17 cellular contexts compared by ENCODE assay signal in the genomic region with DNA sequence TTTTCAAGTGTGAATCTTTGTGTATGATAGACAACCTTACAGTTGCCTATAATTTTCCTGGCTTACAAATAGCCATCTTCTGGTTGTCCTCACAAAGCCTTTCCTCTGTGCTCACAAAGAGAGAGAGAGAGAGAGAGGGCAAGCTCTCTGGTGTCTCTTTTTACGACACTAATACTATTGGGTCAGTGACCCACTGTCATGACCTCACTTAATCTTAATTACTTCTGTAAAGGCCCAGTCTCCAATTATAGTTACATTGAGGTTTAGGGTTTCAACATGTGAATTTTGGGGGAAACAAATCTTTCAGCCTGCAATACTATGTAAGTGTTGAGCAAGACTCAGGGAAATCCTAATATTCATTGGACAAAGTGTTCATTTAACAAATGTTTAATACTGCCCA.
DNase-seq lines count a peak whose midpoint lies in the region; ATAC-seq lines count a peak whose summit lies in the region.
"Had no signal": no experiment of that assay in that cellular context is flagged by ENCODE, and none has a peak within 500 bp of the region (broad histone marks: within the 10 kb centered on the region; RNA-seq: fewer than 3 reads in every experiment).

No MANE protein-coding gene starts in this region.

- H3K9ac ChIP-seq in adipocyte (ENCODE audit: low read length): no peak overlapping the region

- peaks cover 2% of the 10 kb centered on the region for H3K9me3 ChIP-seq in adipocyte (ENCODE audit: control insufficient read depth, low read length)
- H3K9me3 ChIP-seq: A549 had no signal

- no peak overlapping the region for H3K27ac Mint-ChIP-seq in effector memory CD8-positive, alpha-beta T cell
- H3K27ac Mint-ChIP-seq: H9, T-cell had no signal

- H3K4me3 ChIP-seq in adipocyte (ENCODE audit: low read length) (no peak overlapping the region), H7 (ENCODE audit: insufficient read depth, low read depth, low read length) (no peak overlapping the region)
- H3K4me3 ChIP-seq: A549 had no signal

- H3K36me3 ChIP-seq in adipocyte (ENCODE audit: control insufficient read depth, insufficient read depth, low read length, severe bottlenecking) (no peaks in the 10 kb centered on the region), H7 (replicated peaks; ENCODE audit: control insufficient read depth, insufficient read depth, low read length) (no peaks in the 10 kb centered on the region)

- DNase-seq in G401 (ENCODE audit: low spot score) (peak; percentile 45), NOMO-1 (lab: John Stamatoyannopoulos, UW; ENCODE audit: unreplicated experiment in 2 of 2) (peak; percentile 80 to 92), adipocyte (ENCODE audit: low read depth) (peak; percentile 30), left kidney (ENCODE audit: low read depth, low spot score) (peak; percentile 60), DMS153 treated with DMSO at 0.1 percent for 48 hours (lab: John Stamatoyannopoulos, UW; ENCODE audit: unreplicated experiment) (no peak), H7 (no peak)
- no peak for DNase-seq in activated CD4-positive, alpha-beta T cell treated with anti-CD3 and anti-CD28 coated beads for 4 hours
- DNase-seq in effector memory CD8-positive, alpha-beta T cell: no peak
- DNase-seq: DMS 273 treated with DMSO at 0.1 percent for 48 hours, H9, NCI-H1436, NCI-H2029, NCI-H2171 treated with DMSO at 0.1 percent for 48 hours, NCI-H446 treated with DMSO at 0.1 percent for 48 hours, NCI-H774, T-cell had no signal

- no peaks in the 10 kb centered on the region for H3K4me1 Mint-ChIP-seq in effector memory CD8-positive, alpha-beta T cell (ENCODE audit: low read depth in 2 of 2)
- H3K4me1 Mint-ChIP-seq: T-cell had no signal

- no peaks in the 10 kb centered on the region for H3K36me3 Mint-ChIP-seq in effector memory CD8-positive, alpha-beta T cell (ENCODE audit: insufficient read depth)
- H3K36me3 Mint-ChIP-seq: T-cell had no signal

- in situ Hi-C loops in G401 (cut with HindIII; ENCODE audit: low sequenced_read_pairs): no loop called here

- peaks cover 4 to 5% of the 10 kb centered on the region in 2 donors for H3K9me3 Mint-ChIP-seq in effector memory CD8-positive, alpha-beta T cell

- H3K27me3 ChIP-seq in adipocyte (replicated peaks; ENCODE audit: control insufficient read depth, insufficient read depth, low read length) (no peaks in the 10 kb centered on the region), H7 (ENCODE audit: control insufficient read depth, insufficient read depth, low read length) (no peaks in the 10 kb centered on the region)

- no peak overlapping the region for H3K4me3 Mint-ChIP-seq in effector memory CD8-positive, alpha-beta T cell
- H3K4me3 Mint-ChIP-seq: H9, T-cell had no signal

- peaks cover 22% of the 10 kb centered on the region for H3K4me1 ChIP-seq in adipocyte (ENCODE audit: control insufficient read depth, insufficient read depth, low read length)
- H3K4me1 ChIP-seq: A549 had no signal

- no peaks in the 10 kb centered on the region for H3K27me3 Mint-ChIP-seq in effector memory CD8-positive, alpha-beta T cell
- H3K27me3 Mint-ChIP-seq: T-cell had no signal

- ATAC-seq in effector memory CD8-positive, alpha-beta T cell (replicated peaks): no peak
- ATAC-seq: A549, T-cell had no signal

Comparison
In these comparisons a context has a peak if more than half of its experiments do, and no peak if none do; other contexts are left out.
1. DNase-seq: peak in G401 (single experiment), NOMO-1 (2 of 2), adipocyte (single experiment) and left kidney (single experiment); none in DMS153 treated with DMSO at 0.1 percent for 48 hours (single experiment), activated CD4-positive, alpha-beta T cell treated with anti-CD3 and anti-CD28 coated beads for 4 hours (0 of 2), effector memory CD8-positive, alpha-beta T cell (0 of 3) and H7 (single experiment).